In the genomic region with DNA sequence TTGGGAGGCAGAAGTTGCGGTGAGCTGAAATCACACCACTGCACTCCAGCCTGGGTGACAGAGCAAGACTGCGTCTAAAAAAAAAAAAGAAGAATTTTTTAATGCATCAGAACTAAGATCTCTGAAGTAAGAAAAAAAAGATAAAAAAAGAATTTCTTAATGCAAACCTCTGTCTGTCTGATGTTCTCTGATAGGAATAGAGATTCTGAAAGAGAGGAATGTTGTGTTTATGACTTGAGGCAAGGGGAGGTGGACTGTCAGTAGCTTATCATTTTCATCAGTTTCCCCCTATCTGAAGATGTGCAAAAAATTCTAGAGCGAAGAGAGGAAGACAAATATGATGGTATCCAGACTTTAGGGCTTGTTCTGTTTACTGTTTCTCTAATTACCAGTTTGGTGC, we compare ENCODE assay signal across 23 cellular contexts.
"Had no signal": no experiment of that assay in that cellular context is flagged by ENCODE, and none has a peak within 500 bp of the region (broad histone marks: within the 10 kb centered on the region; RNA-seq: fewer than 3 reads in every experiment).

No MANE protein-coding gene starts in this region.

- H3K36me3 ChIP-seq: colonic mucosa, esophagus muscularis mucosa, esophagus squamous epithelium, gastroesophageal sphincter, heart left ventricle, heart right ventricle had no signal

- H3K27ac ChIP-seq: colonic mucosa, coronary artery, dorsolateral prefrontal cortex, epithelial cell of prostate, esophagus muscularis mucosa, esophagus squamous epithelium, foreskin keratinocyte, gastroesophageal sphincter, heart left ventricle, heart right ventricle had no signal

- H3K4me1 ChIP-seq: colonic mucosa, esophagus muscularis mucosa, foreskin keratinocyte, gastroesophageal sphincter, heart left ventricle, heart right ventricle had no signal

- H3K9me3 ChIP-seq: colonic mucosa, esophagus squamous epithelium, gastroesophageal sphincter, heart left ventricle, heart right ventricle had no signal

- DNase-seq: colonic mucosa; cortex of kidney; dermis blood vessel endothelial cell; dorsolateral prefrontal cortex; effector CD4-positive, alpha-beta T cell; effector CD8-positive, alpha-beta T cell; effector memory CD4-positive, alpha-beta T cell; effector memory CD8-positive, alpha-beta T cell; endodermal cell; erythroblast; esophagus squamous epithelium; foreskin fibroblast; foreskin keratinocyte; foreskin melanocyte; glutamatergic neuron; head of caudate nucleus; heart left ventricle; heart right ventricle had no signal

- H3K4me3 ChIP-seq: colonic mucosa, coronary artery, dorsolateral prefrontal cortex, esophagus muscularis mucosa, esophagus squamous epithelium, gastroesophageal sphincter, heart left ventricle, heart right ventricle had no signal

- H3K27me3 ChIP-seq: colonic mucosa had no signal

- ATAC-seq: effector memory CD8-positive, alpha-beta T cell; esophagus mucosa; foreskin keratinocyte; gastroesophageal sphincter; heart left ventricle; heart right ventricle had no signal
